In the genomic region with DNA sequence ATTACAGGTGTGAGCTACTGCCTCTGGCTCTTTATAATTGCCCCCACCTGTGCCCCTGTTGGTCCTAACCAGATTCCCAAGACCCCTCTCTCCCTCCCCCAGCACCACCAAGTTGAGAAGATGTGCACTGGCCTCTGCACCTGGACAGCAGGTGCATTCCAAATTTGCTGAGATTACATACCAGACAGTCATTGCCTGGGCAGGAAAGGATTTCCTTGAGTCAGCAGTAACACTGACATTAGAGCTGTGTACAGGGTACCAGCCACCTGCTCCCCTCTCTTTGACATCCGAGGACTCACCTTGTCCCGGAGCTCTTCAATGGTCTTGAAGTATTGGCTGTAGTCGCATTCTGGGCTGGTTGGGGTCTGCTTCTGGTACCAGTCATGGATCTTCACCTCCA, we compare ENCODE assay signal across 1 cellular context.
TF ChIP-seq lines count a peak whose summit lies in the region.

No MANE protein-coding gene starts in this region.

TF ChIP-seq in H1, 55 proteins besides CTCF, POLR2A, EP300 and RAD21:
- TF ChIP-seq MAFK (IDR thresholded peaks at IDR 0.05; ENCODE audit: low read depth, low read length): no peak
- no peak for TF ChIP-seq BACH1 (IDR thresholded peaks at IDR 0.05; ENCODE audit: low read length)
- no peak for TF ChIP-seq EZH2 (IDR thresholded peaks at IDR 0.05; ENCODE audit: low read depth, low read length, severe bottlenecking)
- TF ChIP-seq E2F6 (IDR thresholded peaks at IDR 0.05): no peak
- TF ChIP-seq, protein P1, sequence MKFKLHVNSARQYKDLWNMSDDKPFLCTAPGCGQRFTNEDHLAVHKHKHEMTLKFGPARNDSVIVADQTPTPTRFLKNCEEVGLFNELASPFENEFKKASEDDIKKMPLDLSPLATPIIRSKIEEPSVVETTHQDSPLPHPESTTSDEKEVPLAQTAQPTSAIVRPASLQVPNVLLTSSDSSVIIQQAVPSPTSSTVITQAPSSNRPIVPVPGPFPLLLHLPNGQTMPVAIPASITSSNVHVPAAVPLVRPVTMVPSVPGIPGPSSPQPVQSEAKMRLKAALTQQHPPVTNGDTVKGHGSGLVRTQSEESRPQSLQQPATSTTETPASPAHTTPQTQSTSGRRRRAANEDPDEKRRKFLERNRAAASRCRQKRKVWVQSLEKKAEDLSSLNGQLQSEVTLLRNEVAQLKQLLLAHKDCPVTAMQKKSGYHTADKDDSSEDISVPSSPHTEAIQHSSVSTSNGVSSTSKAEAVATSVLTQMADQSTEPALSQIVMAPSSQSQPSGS (IDR thresholded peaks at IDR 0.05; ENCODE audit: low read length): no peak
- no peak for TF ChIP-seq JUN (IDR thresholded peaks at IDR 0.05; ENCODE audit: low read depth, low read length)
- TF ChIP-seq CBX8 (IDR thresholded peaks at IDR 0.05; ENCODE audit: borderline replicate concordance, low read depth, low read length): no peak
- no peak for TF ChIP-seq HDAC2 (IDR thresholded peaks at IDR 0.05; ENCODE audit: borderline replicate concordance in 1 of 2, low read depth in 2 of 2, low read length in 2 of 2)
